Comparison of ENCODE assay signal across 8 cellular contexts in genomic region chr1:168545678-168546552, GRCh38. TPM values are rescaled to one million over a fixed set of nuclear protein-coding genes. Genes with fewer than 3 reads are reported as not detected.
DNase-seq lines count a peak whose midpoint lies in the region; ATAC-seq and TF ChIP-seq lines count a peak whose summit lies in the region.
"Not testable (repeated sequence)": the region's sequence is repeated elsewhere in the genome, so short reads cannot be mapped to it uniquely, and the experiment has no call there.

No MANE protein-coding gene starts in this region.

- not testable (repeated sequence) for H3K9me3 Mint-ChIP-seq in activated CD4-positive, alpha-beta T cell treated with anti-CD3 and anti-CD28 coated beads, Interleukin-2, amount 10 ng/mL, durations not matched to agents 7 days and 5 days

- not testable (repeated sequence) for H3K79me2 ChIP-seq in OCI-LY3 (ENCODE audit: low read length)

- intact Hi-C loops in psoas muscle (cut with DNase I), result not testable (repeated sequence)

- 44 to 53% (median 52%) methylated on average over 7 of the region's 7 CpGs for WGBS in psoas muscle, 3 donors

- ATAC-seq in psoas muscle, result peak in 1 of 4 donors; percentile 39

- not testable (repeated sequence) for H3K4me2 ChIP-seq in OCI-LY3 (ENCODE audit: low read length)

- H2AFZ ChIP-seq in OCI-LY3 (ENCODE audit: low read depth, low read length), result not testable (repeated sequence)

- not testable (repeated sequence) for H3K9ac ChIP-seq in OCI-LY3 (ENCODE audit: low read length)

- DNase-seq in Ammon's horn (ENCODE audit: low spot score) (peak; percentile 21), M059J (ENCODE audit: low read depth) (peak; percentile 25), epithelial cell of esophagus (ENCODE audit: low read depth) (peak; percentile 69)
- DNase-seq in activated CD4-positive, alpha-beta T cell treated with anti-CD3 and anti-CD28 coated beads, Interleukin-2, amount 10 ng/mL, durations not matched to agents 7 days and 5 days, result peak; percentile 37
- DNase-seq in kidney epithelial cell (ENCODE audit: low read depth); psoas muscle: not testable (repeated sequence)

- TF ChIP-seq CTCF in GM12873 (IDR thresholded peaks at IDR 0.05; ENCODE audit: insufficient read depth, low read depth, low read length, missing control alignments), result peak; percentile 47
- peak; percentile 42 for TF ChIP-seq CTCF in OCI-LY3 (IDR thresholded peaks at IDR 0.05; ENCODE audit: low read depth, low read length)
- peak; percentile 67 for TF ChIP-seq CTCF in epithelial cell of esophagus (IDR thresholded peaks at IDR 0.05; ENCODE audit: insufficient read depth, low read depth, low read length, missing control alignments)
- TF ChIP-seq CTCF in kidney epithelial cell (IDR thresholded peaks at IDR 0.05; ENCODE audit: insufficient read depth, low read length, poor library complexity, severe bottlenecking), result peak; percentile 41
- peak; percentile 7 for TF ChIP-seq CTCF in psoas muscle (IDR thresholded peaks at IDR 0.05)

- H3K27ac ChIP-seq in OCI-LY3 (ENCODE audit: low read length); psoas muscle: not testable (repeated sequence)

- H3K4me1 Mint-ChIP-seq in activated CD4-positive, alpha-beta T cell treated with anti-CD3 and anti-CD28 coated beads, Interleukin-2, amount 10 ng/mL, durations not matched to agents 7 days and 5 days, result not testable (repeated sequence)

- H3K4me3 Mint-ChIP-seq in activated CD4-positive, alpha-beta T cell treated with anti-CD3 and anti-CD28 coated beads, Interleukin-2, amount 10 ng/mL, durations not matched to agents 7 days and 5 days, result not testable (repeated sequence)

- H3K27me3 Mint-ChIP-seq in activated CD4-positive, alpha-beta T cell treated with anti-CD3 and anti-CD28 coated beads, Interleukin-2, amount 10 ng/mL, durations not matched to agents 7 days and 5 days, result not testable (repeated sequence)

- not testable (repeated sequence) for H3K27me3 ChIP-seq in OCI-LY3 (ENCODE audit: low read depth, low read length); kidney epithelial cell (ENCODE audit: control insufficient read depth, insufficient read depth, low read length); psoas muscle (ENCODE audit: insufficient read depth in 3 of 3, low read length in 2 of 3)

- not testable (repeated sequence) for H3K9me3 ChIP-seq in OCI-LY3 (ENCODE audit: insufficient read depth, low read length); psoas muscle

- CTCF ChIA-PET in activated CD4-positive, alpha-beta T cell treated with anti-CD3 and anti-CD28 coated beads, Interleukin-2, amount 10 ng/mL, durations not matched to agents 7 days and 5 days (lab: Charles Lee), result not testable (repeated sequence)

- not testable (repeated sequence) for H3K27ac Mint-ChIP-seq in activated CD4-positive, alpha-beta T cell treated with anti-CD3 and anti-CD28 coated beads, Interleukin-2, amount 10 ng/mL, durations not matched to agents 7 days and 5 days

- not testable (repeated sequence) for H3K4me1 ChIP-seq in OCI-LY3 (ENCODE audit: low read length); psoas muscle

- POLR2A ChIA-PET in activated CD4-positive, alpha-beta T cell treated with anti-CD3 and anti-CD28 coated beads, Interleukin-2, amount 10 ng/mL, durations not matched to agents 7 days and 5 days (lab: Charles Lee), result not testable (repeated sequence)

- not testable (repeated sequence) for H3K36me3 ChIP-seq in OCI-LY3 (replicated peaks; ENCODE audit: low read depth, low read length); kidney epithelial cell (ENCODE audit: control insufficient read depth, insufficient read depth, low read length); psoas muscle (ENCODE audit: insufficient read depth in 1 of 2, low read depth in 1 of 2)

- H3K36me3 Mint-ChIP-seq in activated CD4-positive, alpha-beta T cell treated with anti-CD3 and anti-CD28 coated beads, Interleukin-2, amount 10 ng/mL, durations not matched to agents 7 days and 5 days (ENCODE audit: low read depth), result peaks cover 12% of the 10 kb centered on the region

- H3K4me3 ChIP-seq in OCI-LY3 (ENCODE audit: low read length); epithelial cell of esophagus (ENCODE audit: low read length); kidney epithelial cell (ENCODE audit: low read depth, low read length); psoas muscle: not testable (repeated sequence)

- not testable (repeated sequence) for H4K20me1 ChIP-seq in OCI-LY3 (ENCODE audit: insufficient read depth, low read length)

RNA-seq across cellular contexts. Expression of gene XCL2, which starts 2.1 kb away (rescaled TPM):
- 0.39 TPM in 1 of 2 replicates, not detected in the other for total RNA-seq in M059J (2014; rRNA removed; shearing (Covaris generic))
- total RNA-seq in activated CD4-positive, alpha-beta T cell treated with anti-CD3 and anti-CD28 coated beads, Interleukin-2, amount 10 ng/mL, durations not matched to agents 7 days and 5 days, result not detected
- total RNA-seq in kidney epithelial cell (not detected in 2 replicates), psoas muscle (not detected)
- polyA plus RNA-seq in psoas muscle, result not detected

RNA-seq across cellular contexts. Expression of gene XCL1, which starts 30.5 kb away (rescaled TPM):
- not detected in 2 replicates for total RNA-seq in M059J (2014; rRNA removed; shearing (Covaris generic))
- under 1 TPM in 1 of 2 experiments, not detected in 1; 0.15 TPM for total RNA-seq in activated CD4-positive, alpha-beta T cell treated with anti-CD3 and anti-CD28 coated beads, Interleukin-2, amount 10 ng/mL, durations not matched to agents 7 days and 5 days
- total RNA-seq in kidney epithelial cell, result not detected in 2 replicates
- total RNA-seq in psoas muscle, result under 1 TPM in 1 of 4 donors, not detected in 3; 0.28 TPM
- polyA plus RNA-seq in psoas muscle, result under 1 TPM in 1 of 3 donors, not detected in 2; 0.03 TPM

Comparison
In these comparisons a context has a peak if more than half of its experiments do, and no peak if none do; other contexts are left out.
1. CTCF ChIP-seq: peak in every context shown above with its lines; median percentile 67 in epithelial cell of esophagus; 47 in GM12873; 42 in OCI-LY3; 41 in kidney epithelial cell; 7 in psoas muscle.